Comparison of ENCODE assay signal across 1 cellular context in genomic region chr11:82988936-82989627, GRCh38.
TF ChIP-seq lines count a peak whose summit lies in the region.

No MANE protein-coding gene starts in this region.

TF ChIP-seq in HepG2, 621 proteins besides CTCF, POLR2A, EP300 and RAD21 (continued from another document and continues in another):
- TF ChIP-seq, protein P1, sequence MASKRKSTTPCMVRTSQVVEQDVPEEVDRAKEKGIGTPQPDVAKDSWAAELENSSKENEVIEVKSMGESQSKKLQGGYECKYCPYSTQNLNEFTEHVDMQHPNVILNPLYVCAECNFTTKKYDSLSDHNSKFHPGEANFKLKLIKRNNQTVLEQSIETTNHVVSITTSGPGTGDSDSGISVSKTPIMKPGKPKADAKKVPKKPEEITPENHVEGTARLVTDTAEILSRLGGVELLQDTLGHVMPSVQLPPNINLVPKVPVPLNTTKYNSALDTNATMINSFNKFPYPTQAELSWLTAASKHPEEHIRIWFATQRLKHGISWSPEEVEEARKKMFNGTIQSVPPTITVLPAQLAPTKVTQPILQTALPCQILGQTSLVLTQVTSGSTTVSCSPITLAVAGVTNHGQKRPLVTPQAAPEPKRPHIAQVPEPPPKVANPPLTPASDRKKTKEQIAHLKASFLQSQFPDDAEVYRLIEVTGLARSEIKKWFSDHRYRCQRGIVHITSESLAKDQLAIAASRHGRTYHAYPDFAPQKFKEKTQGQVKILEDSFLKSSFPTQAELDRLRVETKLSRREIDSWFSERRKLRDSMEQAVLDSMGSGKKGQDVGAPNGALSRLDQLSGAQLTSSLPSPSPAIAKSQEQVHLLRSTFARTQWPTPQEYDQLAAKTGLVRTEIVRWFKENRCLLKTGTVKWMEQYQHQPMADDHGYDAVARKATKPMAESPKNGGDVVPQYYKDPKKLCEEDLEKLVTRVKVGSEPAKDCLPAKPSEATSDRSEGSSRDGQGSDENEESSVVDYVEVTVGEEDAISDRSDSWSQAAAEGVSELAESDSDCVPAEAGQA (IDR thresholded peaks at IDR 0.05; ENCODE audit: low read depth) = no peak
- TF ChIP-seq, protein P1 (CRISPR knock-in tag; IDR thresholded peaks at IDR 0.05; ENCODE audit: borderline replicate concordance) = no peak
- TF ChIP-seq, protein P2, sequence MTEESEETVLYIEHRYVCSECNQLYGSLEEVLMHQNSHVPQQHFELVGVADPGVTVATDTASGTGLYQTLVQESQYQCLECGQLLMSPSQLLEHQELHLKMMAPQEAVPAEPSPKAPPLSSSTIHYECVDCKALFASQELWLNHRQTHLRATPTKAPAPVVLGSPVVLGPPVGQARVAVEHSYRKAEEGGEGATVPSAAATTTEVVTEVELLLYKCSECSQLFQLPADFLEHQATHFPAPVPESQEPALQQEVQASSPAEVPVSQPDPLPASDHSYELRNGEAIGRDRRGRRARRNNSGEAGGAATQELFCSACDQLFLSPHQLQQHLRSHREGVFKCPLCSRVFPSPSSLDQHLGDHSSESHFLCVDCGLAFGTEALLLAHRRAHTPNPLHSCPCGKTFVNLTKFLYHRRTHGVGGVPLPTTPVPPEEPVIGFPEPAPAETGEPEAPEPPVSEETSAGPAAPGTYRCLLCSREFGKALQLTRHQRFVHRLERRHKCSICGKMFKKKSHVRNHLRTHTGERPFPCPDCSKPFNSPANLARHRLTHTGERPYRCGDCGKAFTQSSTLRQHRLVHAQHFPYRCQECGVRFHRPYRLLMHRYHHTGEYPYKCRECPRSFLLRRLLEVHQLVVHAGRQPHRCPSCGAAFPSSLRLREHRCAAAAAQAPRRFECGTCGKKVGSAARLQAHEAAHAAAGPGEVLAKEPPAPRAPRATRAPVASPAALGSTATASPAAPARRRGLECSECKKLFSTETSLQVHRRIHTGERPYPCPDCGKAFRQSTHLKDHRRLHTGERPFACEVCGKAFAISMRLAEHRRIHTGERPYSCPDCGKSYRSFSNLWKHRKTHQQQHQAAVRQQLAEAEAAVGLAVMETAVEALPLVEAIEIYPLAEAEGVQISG (CRISPR knock-in tag; IDR thresholded peaks at IDR 0.05) = peak; percentile 53
- TF ChIP-seq PRDM10 (CRISPR knock-in tag; IDR thresholded peaks at IDR 0.05; ENCODE audit: low read depth) (peak; percentile 79), THAP7 (CRISPR knock-in tag; IDR thresholded peaks at IDR 0.05) (no peak), NR0B2 (CRISPR knock-in tag; IDR thresholded peaks at IDR 0.05) (no peak), ARNT2 (CRISPR knock-in tag; IDR thresholded peaks at IDR 0.05; ENCODE audit: low read depth) (no peak), JARID2 (CRISPR knock-in tag; IDR thresholded peaks at IDR 0.05; ENCODE audit: insufficient replicate concordance) (no peak), ZGPAT (CRISPR knock-in tag; IDR thresholded peaks at IDR 0.05) (peak; percentile 78), ZNF431 (CRISPR knock-in tag; IDR thresholded peaks at IDR 0.05; ENCODE audit: borderline replicate concordance, low read depth) (no peak), GTF2F1 (IDR thresholded peaks at IDR 0.05; ENCODE audit: low read length) (no peak), ZNF432 (CRISPR knock-in tag; IDR thresholded peaks at IDR 0.05; ENCODE audit: borderline replicate concordance) (no peak), TFAP4 (IDR thresholded peaks at IDR 0.05; ENCODE audit: borderline replicate concordance, low read depth) (peak; percentile 94), ZNF501 (CRISPR knock-in tag; IDR thresholded peaks at IDR 0.05) (no peak), NR2F6 (IDR thresholded peaks at IDR 0.05) (peak; percentile 77), NR2F6 (CRISPR knock-in tag; IDR thresholded peaks at IDR 0.05) (peak; percentile 76), MIXL1 (CRISPR knock-in tag; IDR thresholded peaks at IDR 0.05) (no peak), NFYC (CRISPR knock-in tag; IDR thresholded peaks at IDR 0.05) (no peak), CERS6 (CRISPR knock-in tag; IDR thresholded peaks at IDR 0.05) (no peak), PPARG (CRISPR knock-in tag; conservative IDR thresholded peaks at IDR 0.05) (peak; percentile 96), SAP130 (CRISPR knock-in tag; IDR thresholded peaks at IDR 0.05; ENCODE audit: low read depth) (peak; percentile 90), WIZ (CRISPR knock-in tag; IDR thresholded peaks at IDR 0.05) (no peak), POLR2G (IDR thresholded peaks at IDR 0.05; ENCODE audit: low read depth, low read length) (peak; percentile 42; the same call in 1 of the 2 replicates), ZFP1 (CRISPR knock-in tag; IDR thresholded peaks at IDR 0.05) (no peak), ZNF280B (CRISPR knock-in tag; IDR thresholded peaks at IDR 0.05; ENCODE audit: borderline replicate concordance) (no peak), KDM1A (CRISPR knock-in tag; IDR thresholded peaks at IDR 0.05) (peak; percentile 50; the same call in 1 of the 2 replicates), JDP2 (CRISPR knock-in tag; IDR thresholded peaks at IDR 0.05; ENCODE audit: borderline replicate concordance) (no peak)
- TF ChIP-seq, protein P3, sequence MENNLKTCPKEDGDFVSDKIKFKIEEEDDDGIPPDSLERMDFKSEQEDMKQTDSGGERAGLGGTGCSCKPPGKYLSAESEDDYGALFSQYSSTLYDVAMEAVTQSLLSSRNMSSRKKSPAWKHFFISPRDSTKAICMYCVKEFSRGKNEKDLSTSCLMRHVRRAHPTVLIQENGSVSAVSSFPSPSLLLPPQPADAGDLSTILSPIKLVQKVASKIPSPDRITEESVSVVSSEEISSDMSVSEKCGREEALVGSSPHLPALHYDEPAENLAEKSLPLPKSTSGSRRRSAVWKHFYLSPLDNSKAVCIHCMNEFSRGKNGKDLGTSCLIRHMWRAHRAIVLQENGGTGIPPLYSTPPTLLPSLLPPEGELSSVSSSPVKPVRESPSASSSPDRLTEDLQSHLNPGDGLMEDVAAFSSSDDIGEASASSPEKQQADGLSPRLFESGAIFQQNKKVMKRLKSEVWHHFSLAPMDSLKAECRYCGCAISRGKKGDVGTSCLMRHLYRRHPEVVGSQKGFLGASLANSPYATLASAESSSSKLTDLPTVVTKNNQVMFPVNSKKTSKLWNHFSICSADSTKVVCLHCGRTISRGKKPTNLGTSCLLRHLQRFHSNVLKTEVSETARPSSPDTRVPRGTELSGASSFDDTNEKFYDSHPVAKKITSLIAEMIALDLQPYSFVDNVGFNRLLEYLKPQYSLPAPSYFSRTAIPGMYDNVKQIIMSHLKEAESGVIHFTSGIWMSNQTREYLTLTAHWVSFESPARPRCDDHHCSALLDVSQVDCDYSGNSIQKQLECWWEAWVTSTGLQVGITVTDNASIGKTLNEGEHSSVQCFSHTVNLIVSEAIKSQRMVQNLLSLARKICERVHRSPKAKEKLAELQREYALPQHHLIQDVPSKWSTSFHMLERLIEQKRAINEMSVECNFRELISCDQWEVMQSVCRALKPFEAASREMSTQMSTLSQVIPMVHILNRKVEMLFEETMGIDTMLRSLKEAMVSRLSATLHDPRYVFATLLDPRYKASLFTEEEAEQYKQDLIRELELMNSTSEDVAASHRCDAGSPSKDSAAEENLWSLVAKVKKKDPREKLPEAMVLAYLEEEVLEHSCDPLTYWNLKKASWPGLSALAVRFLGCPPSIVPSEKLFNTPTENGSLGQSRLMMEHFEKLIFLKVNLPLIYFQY (CRISPR knock-in tag; IDR thresholded peaks at IDR 0.05; ENCODE audit: borderline replicate concordance) = no peak
- TF ChIP-seq, protein P4, sequence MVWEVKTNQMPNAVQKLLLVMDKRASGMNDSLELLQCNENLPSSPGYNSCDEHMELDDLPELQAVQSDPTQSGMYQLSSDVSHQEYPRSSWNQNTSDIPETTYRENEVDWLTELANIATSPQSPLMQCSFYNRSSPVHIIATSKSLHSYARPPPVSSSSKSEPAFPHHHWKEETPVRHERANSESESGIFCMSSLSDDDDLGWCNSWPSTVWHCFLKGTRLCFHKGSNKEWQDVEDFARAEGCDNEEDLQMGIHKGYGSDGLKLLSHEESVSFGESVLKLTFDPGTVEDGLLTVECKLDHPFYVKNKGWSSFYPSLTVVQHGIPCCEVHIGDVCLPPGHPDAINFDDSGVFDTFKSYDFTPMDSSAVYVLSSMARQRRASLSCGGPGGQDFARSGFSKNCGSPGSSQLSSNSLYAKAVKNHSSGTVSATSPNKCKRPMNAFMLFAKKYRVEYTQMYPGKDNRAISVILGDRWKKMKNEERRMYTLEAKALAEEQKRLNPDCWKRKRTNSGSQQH (CRISPR knock-in tag; IDR thresholded peaks at IDR 0.05; ENCODE audit: low read depth) = no peak
